In the genomic region with DNA sequence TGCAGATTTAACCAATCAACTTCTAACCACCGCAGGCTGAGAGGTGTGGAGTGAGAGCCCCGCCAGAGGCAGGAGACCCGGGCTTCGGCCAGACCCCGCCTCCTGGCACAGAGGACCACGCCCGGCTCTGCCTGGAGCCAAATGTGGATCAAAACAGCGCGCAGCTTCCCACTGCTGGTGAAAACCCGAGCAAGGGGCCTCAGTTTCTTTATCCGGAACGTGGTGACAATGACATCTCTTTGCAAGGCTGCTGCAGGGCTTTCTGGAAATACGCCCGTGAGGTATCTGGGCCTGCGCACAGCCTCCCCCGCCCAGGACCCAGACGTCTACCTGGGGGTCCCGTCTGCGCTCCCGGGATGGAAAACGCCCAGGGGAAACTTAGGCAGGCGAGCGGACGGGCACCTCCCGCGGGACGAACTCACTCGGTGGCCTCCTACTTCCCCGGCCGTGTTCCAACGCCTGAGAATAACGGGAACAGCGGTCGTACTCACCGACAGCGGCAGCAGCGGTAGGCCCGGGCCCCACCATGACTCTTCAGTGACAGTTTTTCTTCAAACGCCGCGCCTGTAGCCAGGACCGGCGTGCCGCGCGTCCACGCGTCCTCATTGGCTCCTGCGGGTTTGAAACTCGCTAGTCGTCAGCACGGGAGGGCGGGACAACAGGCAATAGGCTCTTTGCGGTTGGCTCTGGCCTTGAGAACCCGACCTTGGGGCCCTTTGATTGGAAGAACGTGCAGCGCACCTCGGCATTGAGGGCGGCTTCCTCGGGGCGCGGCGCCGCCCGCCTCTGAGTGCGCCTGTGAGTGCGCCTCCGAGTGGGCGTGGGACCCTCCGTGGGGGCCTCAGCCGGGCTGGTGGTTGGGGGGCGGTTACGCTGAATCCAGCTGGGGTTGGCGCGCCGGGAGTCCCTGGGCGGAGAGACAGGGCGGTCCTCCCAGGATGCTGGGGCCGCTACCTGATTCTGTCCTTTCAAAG, we compare ENCODE assay signal across 8 cellular contexts. TPM values are rescaled to one million over a fixed set of nuclear protein-coding genes. Genes with fewer than 3 reads are reported as not detected.
DNase-seq lines count a peak whose midpoint lies in the region; ATAC-seq lines count a peak whose summit lies in the region.

A gene with protein sequence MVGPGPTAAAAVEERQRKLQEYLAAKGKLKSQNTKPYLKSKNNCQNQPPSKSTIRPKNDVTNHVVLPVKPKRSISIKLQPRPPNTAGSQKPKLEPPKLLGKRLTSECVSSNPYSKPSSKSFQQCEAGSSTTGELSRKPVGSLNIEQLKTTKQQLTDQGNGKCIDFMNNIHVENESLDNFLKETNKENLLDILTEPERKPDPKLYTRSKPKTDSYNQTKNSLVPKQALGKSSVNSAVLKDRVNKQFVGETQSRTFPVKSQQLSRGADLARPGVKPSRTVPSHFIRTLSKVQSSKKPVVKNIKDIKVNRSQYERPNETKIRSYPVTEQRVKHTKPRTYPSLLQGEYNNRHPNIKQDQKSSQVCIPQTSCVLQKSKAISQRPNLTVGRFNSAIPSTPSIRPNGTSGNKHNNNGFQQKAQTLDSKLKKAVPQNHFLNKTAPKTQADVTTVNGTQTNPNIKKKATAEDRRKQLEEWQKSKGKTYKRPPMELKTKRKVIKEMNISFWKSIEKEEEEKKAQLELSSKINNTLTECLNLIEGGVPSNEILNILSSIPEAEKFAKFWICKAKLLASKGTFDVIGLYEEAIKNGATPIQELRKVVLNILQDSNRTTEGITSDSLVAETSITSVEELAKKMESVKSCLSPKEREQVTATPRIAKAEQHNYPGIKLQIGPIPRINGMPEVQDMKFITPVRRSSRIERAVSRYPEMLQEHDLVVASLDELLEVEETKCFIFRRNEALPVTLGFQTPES (minus strand): TSS at position 539 of the 974 bp plus-strand sequence. CDS start 11 bp downstream, at position 528.

- H3K4me1 ChIP-seq in BLaER1 = peaks cover 45% of the 10 kb centered on the region

- peak within 1 kb of the TSS; percentile 78 for H3K9ac ChIP-seq in BLaER1

- H3K4me3 ChIP-seq in BLaER1 = peak within 1 kb of the TSS; percentile 79

- DNase-seq in NCI-H526 treated with DMSO at 0.1 percent for 48 hours (lab: John Stamatoyannopoulos, UW) = peak; percentile 95
- DNase-seq in activated CD4-positive, alpha-beta T cell treated with anti-CD3 and anti-CD28 coated beads for 48 hours = peak; percentile 97
- peak; percentile 17 for DNase-seq in cortex of kidney (lab: John Stamatoyannopoulos, UW)
- DNase-seq in left colon = peak; percentile 96 to 97
- peak; percentile 89 to 92 for DNase-seq in stimulated activated CD4-positive, alpha-beta T cell treated with anti-CD3 and anti-CD28 coated beads, Interleukin-1b, Interleukin-23, amount 100 ng/mL, for 4 hours (ENCODE audit: low read depth in 2 of 2)

- H3K27me3 ChIP-seq in BLaER1 = no peaks in the 10 kb centered on the region

- peaks cover 16% of the 10 kb centered on the region; the same call in 1 of the 2 replicates for H3K9me3 ChIP-seq in BLaER1

- ATAC-seq in GM19351 (IDR thresholded peaks at IDR 0.05; ENCODE audit: unreplicated experiment) (peak; percentile 96), HG03520 (IDR thresholded peaks at IDR 0.05; ENCODE audit: unreplicated experiment) (peak; percentile 96), left colon (peak; percentile 99)

- peak within 1 kb of the TSS; percentile 86 for H3K4me2 ChIP-seq in BLaER1

- no peaks in the 10 kb centered on the region for H4K20me1 ChIP-seq in BLaER1

- H3K27ac ChIP-seq in BLaER1 = peak within 1 kb of the TSS; percentile 81

- peaks cover 27% of the 10 kb centered on the region for H3K36me3 ChIP-seq in BLaER1

- intact Hi-C loops in left colon (cut with DNase I, micrococcal nuclease) = no loop called here

RNA-seq across cellular contexts. Expression of the gene that starts here (rescaled TPM):
- total RNA-seq in left colon = 1 to 10 TPM; 1.4 to 4.7 TPM

Comparison
In these comparisons a context has a peak if more than half of its experiments do, and no peak if none do; other contexts are left out.
1. Peak in every context shown above with its lines: DNase-seq, ATAC-seq, H3K4me3 ChIP-seq and H3K27ac ChIP-seq.
2. DNase-seq: peak in every context shown above with its lines; median percentile 97 in activated CD4-positive, alpha-beta T cell treated with anti-CD3 and anti-CD28 coated beads for 48 hours; 96 in left colon; 95 in NCI-H526 treated with DMSO at 0.1 percent for 48 hours; 90 in stimulated activated CD4-positive, alpha-beta T cell treated with anti-CD3 and anti-CD28 coated beads, Interleukin-1b, Interleukin-23, amount 100 ng/mL, for 4 hours; 17 in cortex of kidney.